ENCODE assay signal across 15 cellular contexts in genomic region chr14:65419593-65420252, GRCh38. TPM values are rescaled to one million over a fixed set of nuclear protein-coding genes. Genes with fewer than 3 reads are reported as not detected.
DNase-seq lines count a peak whose midpoint lies in the region; ATAC-seq, FAIRE-seq and TF ChIP-seq lines count a peak whose summit lies in the region.
"Had no signal": no experiment of that assay in that cellular context is flagged by ENCODE, and none has a peak within 500 bp of the region (broad histone marks: within the 10 kb centered on the region; RNA-seq: fewer than 3 reads in every experiment).

No MANE protein-coding gene starts in this region.

- H3K36me3 ChIP-seq in HepG2 (replicated peaks in 1 of 2; ENCODE audit: control insufficient read depth in 1 of 2, insufficient read depth in 2 of 2, low read length in 2 of 2): no peaks in the 10 kb centered on the region
- no peaks in the 10 kb centered on the region for H3K36me3 ChIP-seq in right lobe of liver
- no peaks in the 10 kb centered on the region for H3K36me3 ChIP-seq in smooth muscle cell (ENCODE audit: low read depth)

- TF ChIP-seq EP300 in HepG2 (IDR thresholded peaks at IDR 0.05; ENCODE audit: low read depth in 2 of 2, low read length in 2 of 2) (no peak), HepG2 (CRISPR knock-in tag; IDR thresholded peaks at IDR 0.05; ENCODE audit: borderline replicate concordance) (no peak)

- no peaks in the 10 kb centered on the region for H3F3A ChIP-seq in smooth muscle cell (ENCODE audit: low read depth)

- no peak for FAIRE-seq in HepG2 (lab: Jason Lieb, UNC)

- H3K4me3 Mint-ChIP-seq in IgD-negative memory B cell: no peak overlapping the region
- no peak overlapping the region for H3K4me3 Mint-ChIP-seq in activated T-helper 1 cell treated with anti-CD3 and anti-CD28 coated beads, Interleukin-12 subunit alpha, Interleukin-12 subunit beta, Interleukin-2, Interleukin-4 antibody, amounts not matched to agents 30 ng/mL and 10 ng/mL and 1 ng/mL, durations not matched to agents 14 hours and 24 hours and 36 hours
- H3K4me3 Mint-ChIP-seq: H9 had no signal

- POLR2A ChIA-PET in HepG2 (lab: Yijun Ruan, JAX): no interaction called here

- H4K20me1 ChIP-seq in HepG2 (ENCODE audit: insufficient read depth, low read length) (no peaks in the 10 kb centered on the region), smooth muscle cell (ENCODE audit: low read depth) (peaks cover 3% of the 10 kb centered on the region)

- H3K27ac ChIP-seq in HepG2 (ENCODE audit: extremely low read length, insufficient read depth, low read length): no peak overlapping the region
- H3K27ac ChIP-seq in right lobe of liver: no peak overlapping the region
- peak overlapping the region; percentile 15 for H3K27ac ChIP-seq in smooth muscle cell (ENCODE audit: low read depth)

- CTCF ChIA-PET in HepG2 (lab: Yijun Ruan, JAX; ENCODE audit: low intra/inter-chr PET ratio, low total read pairs): no interaction called here

- no peak for ATAC-seq in HepG2
- ATAC-seq in right lobe of liver: no peak
- ATAC-seq in GM21576 (IDR thresholded peaks at IDR 0.05; ENCODE audit: unreplicated experiment): no peak

- intact Hi-C loops in HepG2 (cut with micrococcal nuclease; ENCODE audit: unreplicated experiment) (loop anchor here (10.0 kb wide), 1 partner anchor 655 kb away; no protein-coding TSS in a partner anchor), right lobe of liver (cut with DNase I) (loop anchor here in 1 of 2 donors (10.0 kb wide), 1 partner anchor 405 kb away; no protein-coding TSS in a partner anchor)
- intact Hi-C loops in activated T-helper 1 cell treated with anti-CD3 and anti-CD28 coated beads, Interleukin-12 subunit alpha, Interleukin-12 subunit beta, Interleukin-2, Interleukin-4 antibody, amounts not matched to agents 30 ng/mL and 10 ng/mL and 1 ng/mL, durations not matched to agents 14 hours and 24 hours and 36 hours (cut with micrococcal nuclease): no loop called here

- H2AFZ ChIP-seq in HepG2 (ENCODE audit: low read length): no peak overlapping the region
- no peak overlapping the region for H2AFZ ChIP-seq in smooth muscle cell (ENCODE audit: low read depth)

- H3K4me1 ChIP-seq in HepG2 (ENCODE audit: insufficient read depth, low read length) (peaks cover 7% of the 10 kb centered on the region), right lobe of liver (no peaks in the 10 kb centered on the region), smooth muscle cell (ENCODE audit: low read depth) (peaks cover 15% of the 10 kb centered on the region)

- DNase-seq in HepG2 (ENCODE audit: low spot score): no peak
- no peak for DNase-seq in right lobe of liver
- DNase-seq in activated T-helper 1 cell treated with anti-CD3 and anti-CD28 coated beads, Interleukin-12 subunit alpha, Interleukin-12 subunit beta, Interleukin-2, Interleukin-4 antibody, amounts not matched to agents 30 ng/mL and 10 ng/mL and 1 ng/mL, durations not matched to agents 14 hours and 24 hours and 36 hours (ENCODE audit: low spot score): no peak
- DNase-seq in smooth muscle cell (lab: John Stamatoyannopoulos, UW; ENCODE audit: unreplicated experiment): no peak
- DNase-seq in NCI-H526 treated with DMSO at 0.1 percent for 48 hours (lab: John Stamatoyannopoulos, UW): no peak
- no peak for DNase-seq in NCI-H1417 (lab: John Stamatoyannopoulos, UW)
- DNase-seq: CD4-positive, alpha-beta memory T cell; H9; NCI-H1092; NCI-H1694; NCI-H446; NCI-H774; SIG-M5 had no signal

- TF ChIP-seq POLR2A in HepG2 (IDR thresholded peaks at IDR 0.05; ENCODE audit: insufficient read depth in 1 of 2, low read depth in 2 of 2, low read length in 2 of 2) (no peak), right lobe of liver (IDR thresholded peaks at IDR 0.05) (no peak)

- peaks cover 4% of the 10 kb centered on the region for H3K36me3 Mint-ChIP-seq in IgD-negative memory B cell
- peaks cover 15% of the 10 kb centered on the region for H3K36me3 Mint-ChIP-seq in activated T-helper 1 cell treated with anti-CD3 and anti-CD28 coated beads, Interleukin-12 subunit alpha, Interleukin-12 subunit beta, Interleukin-2, Interleukin-4 antibody, amounts not matched to agents 30 ng/mL and 10 ng/mL and 1 ng/mL, durations not matched to agents 14 hours and 24 hours and 36 hours (ENCODE audit: low read depth)

- H3K79me2 ChIP-seq in HepG2 (ENCODE audit: insufficient read depth, low read length) (peaks cover 8% of the 10 kb centered on the region), smooth muscle cell (ENCODE audit: low read depth) (peaks cover 58% of the 10 kb centered on the region)

- H3K9ac ChIP-seq in HepG2 (ENCODE audit: insufficient read depth, low read depth, low read length): no peak overlapping the region
- no peak overlapping the region for H3K9ac ChIP-seq in smooth muscle cell (ENCODE audit: low read depth)

- peaks cover 23 to 40% (median 33%) of the 10 kb centered on the region in 3 donors for H3K4me1 Mint-ChIP-seq in IgD-negative memory B cell
- H3K4me1 Mint-ChIP-seq in activated T-helper 1 cell treated with anti-CD3 and anti-CD28 coated beads, Interleukin-12 subunit alpha, Interleukin-12 subunit beta, Interleukin-2, Interleukin-4 antibody, amounts not matched to agents 30 ng/mL and 10 ng/mL and 1 ng/mL, durations not matched to agents 14 hours and 24 hours and 36 hours (ENCODE audit: low read depth): peaks cover 56% of the 10 kb centered on the region

- 86% methylated on average over 5 of the region's 5 CpGs for WGBS in HepG2 (ENCODE audit: low lambda C conversion rate)
- 75% methylated on average over 5 of the region's 5 CpGs for WGBS in right lobe of liver (ENCODE audit: insufficient coverage, low coverage, low lambda C conversion rate, missing lambda C conversion rate)
- WGBS in smooth muscle cell (ENCODE audit: low lambda C conversion rate): 74% methylated on average over 5 of the region's 5 CpGs

- H3K4me2 ChIP-seq in HepG2 (ENCODE audit: low read depth, low read length): no peak overlapping the region
- no peak overlapping the region for H3K4me2 ChIP-seq in smooth muscle cell

- H3K9me3 Mint-ChIP-seq in IgD-negative memory B cell: no peaks in the 10 kb centered on the region
- no peaks in the 10 kb centered on the region for H3K9me3 Mint-ChIP-seq in activated T-helper 1 cell treated with anti-CD3 and anti-CD28 coated beads, Interleukin-12 subunit alpha, Interleukin-12 subunit beta, Interleukin-2, Interleukin-4 antibody, amounts not matched to agents 30 ng/mL and 10 ng/mL and 1 ng/mL, durations not matched to agents 14 hours and 24 hours and 36 hours
- H3K9me3 Mint-ChIP-seq: CD4-positive, alpha-beta memory T cell; H9 had no signal

- no TSS peak for BruUV-seq in HepG2 (replicated peaks; lab: Mats Ljungman, UMichigan)

- no peaks in the 10 kb centered on the region for H3K9me3 ChIP-seq in HepG2 (ENCODE audit: low read length)
- no peaks in the 10 kb centered on the region for H3K9me3 ChIP-seq in right lobe of liver
- H3K9me3 ChIP-seq in smooth muscle cell (replicated peaks; ENCODE audit: low read depth): no peaks in the 10 kb centered on the region

- TF ChIP-seq RAD21 in HepG2 (CRISPR knock-in tag; IDR thresholded peaks at IDR 0.05): no peak

- H3K27me3 ChIP-seq in HepG2 (ENCODE audit: control insufficient read depth in 1 of 2, insufficient read depth in 2 of 2, low read length in 2 of 2): no peaks in the 10 kb centered on the region
- no peaks in the 10 kb centered on the region for H3K27me3 ChIP-seq in right lobe of liver
- no peaks in the 10 kb centered on the region for H3K27me3 ChIP-seq in smooth muscle cell (ENCODE audit: low read depth)

- in situ Hi-C loops in HepG2 (cut with HindIII; ENCODE audit: extremely low pct_ligation_motif_present, low pct_unique_long_range_greater_than_20kb): loop anchor here (10.0 kb wide), 1 partner anchor 535 kb away; no protein-coding TSS in a partner anchor

- H3K4me3 ChIP-seq in HepG2 (replicated peaks in 1 of 3; ENCODE audit: insufficient read depth in 1 of 3, low read depth in 2 of 3, low read length in 3 of 3) (no peak overlapping the region), right lobe of liver (no peak overlapping the region), smooth muscle cell (no peak overlapping the region)

- TF ChIP-seq CTCF in HepG2 (CRISPR knock-in tag; IDR thresholded peaks at IDR 0.05) (no peak), right lobe of liver (IDR thresholded peaks at IDR 0.05) (no peak), smooth muscle cell (IDR thresholded peaks at IDR 0.05; ENCODE audit: borderline replicate concordance, insufficient read depth, poor library complexity, severe bottlenecking) (no peak)

- H3K27ac Mint-ChIP-seq in IgD-negative memory B cell: peak overlapping the region in 2 of 3 donors; percentile 1 to 79
- H3K27ac Mint-ChIP-seq in activated T-helper 1 cell treated with anti-CD3 and anti-CD28 coated beads, Interleukin-12 subunit alpha, Interleukin-12 subunit beta, Interleukin-2, Interleukin-4 antibody, amounts not matched to agents 30 ng/mL and 10 ng/mL and 1 ng/mL, durations not matched to agents 14 hours and 24 hours and 36 hours: peak overlapping the region; percentile 12

- no peaks in the 10 kb centered on the region for H3K27me3 Mint-ChIP-seq in IgD-negative memory B cell
- H3K27me3 Mint-ChIP-seq in activated T-helper 1 cell treated with anti-CD3 and anti-CD28 coated beads, Interleukin-12 subunit alpha, Interleukin-12 subunit beta, Interleukin-2, Interleukin-4 antibody, amounts not matched to agents 30 ng/mL and 10 ng/mL and 1 ng/mL, durations not matched to agents 14 hours and 24 hours and 36 hours (ENCODE audit: insufficient read depth): no peaks in the 10 kb centered on the region
- H3K27me3 Mint-ChIP-seq: CD4-positive, alpha-beta memory T cell had no signal

RNA-seq across cellular contexts. Expression of gene FUT8, which starts 7.2 kb away (rescaled TPM):
- 14.9 and 17.5 TPM in 2 replicates for total RNA-seq in HepG2 (2016; rRNA removed; fragmentation: Illumina TruSeq; extraction: Trizol)
- total RNA-seq in HepG2 (2016; cell fraction: cytosol; rRNA removed; fragmentation: Illumina TruSeq; extraction: Trizol; ENCODE audit: low read depth): 27.3 and 31.5 TPM in 2 replicates
- 16.8 and 18.2 TPM in 2 replicates for total RNA-seq in HepG2 (2016; cell fraction: insoluble cytoplasmic fraction; rRNA removed; fragmentation: Illumina TruSeq; extraction: Trizol)
- 16.1 and 17.6 TPM in 2 replicates for total RNA-seq in HepG2 (2016; cell fraction: membrane; rRNA removed; fragmentation: Illumina TruSeq; extraction: Trizol)
- total RNA-seq in HepG2 (2016; cell fraction: nucleus; rRNA removed; fragmentation: Illumina TruSeq; extraction: Trizol): 20.6 and 24.1 TPM in 2 replicates
- polyA plus RNA-seq in HepG2 (2011; rRNA removed): 7.3 and 9.3 TPM in 2 replicates
- 6.1 and 8.1 TPM in 2 replicates for polyA plus RNA-seq in HepG2 (2011; cell fraction: cytosol; rRNA removed)
- 2.8 and 3.7 TPM in 2 replicates for polyA plus RNA-seq in HepG2 (2011; cell fraction: nucleus; rRNA removed)
- polyA plus RNA-seq in HepG2 (2012): 5.4 and 7.4 TPM in 2 replicates
- 1.4 and 1.9 TPM in 2 replicates for polyA plus RNA-seq in HepG2 (2016; cell fraction: cytosol; fragmentation: Illumina TruSeq; extraction: Trizol; ENCODE audit: low read depth)
- polyA plus RNA-seq in HepG2 (2016; cell fraction: insoluble cytoplasmic fraction; fragmentation: Illumina TruSeq; extraction: Trizol; ENCODE audit: low read depth): 11.2 and 11.7 TPM in 2 replicates
- 5.5 and 6.3 TPM in 2 replicates for polyA plus RNA-seq in HepG2 (2016; cell fraction: membrane; fragmentation: Illumina TruSeq; extraction: Trizol; ENCODE audit: low read depth)
- polyA plus RNA-seq in HepG2 (2016; cell fraction: nucleus; fragmentation: Illumina TruSeq; extraction: Trizol; ENCODE audit: insufficient read depth, low read depth): 14.0 and 14.3 TPM in 2 replicates
- polyA minus RNA-seq in HepG2 (2011; rRNA and poly(A)+ RNA removed; ENCODE audit: low replicate concordance): 10.7 and 14.3 TPM in 2 replicates
- polyA minus RNA-seq in HepG2 (2011; cell fraction: cytosol; rRNA and poly(A)+ RNA removed): 8.0 and 10.0 TPM in 2 replicates
- polyA minus RNA-seq in HepG2 (2011; cell fraction: nucleus; rRNA and poly(A)+ RNA removed): 21.5 and 25.2 TPM in 2 replicates
- 1 to 10 TPM; 2.6 to 4.9 (median 3.5) TPM for total RNA-seq in right lobe of liver
- polyA plus RNA-seq in IgD-negative memory B cell: 14.0 TPM
- total RNA-seq in activated T-helper 1 cell treated with anti-CD3 and anti-CD28 coated beads, Interleukin-12 subunit alpha, Interleukin-12 subunit beta, Interleukin-2, Interleukin-4 antibody, amounts not matched to agents 30 ng/mL and 10 ng/mL and 1 ng/mL, durations not matched to agents 14 hours and 24 hours and 36 hours: 181 and 182 TPM in 2 replicates
- 33.7 and 50.2 TPM in 2 replicates for total RNA-seq in smooth muscle cell
- 12.8 and 16.3 TPM in 2 replicates for polyA plus RNA-seq in smooth muscle cell
